Comparison of ENCODE assay signal across 24 cellular contexts in the genomic region with DNA sequence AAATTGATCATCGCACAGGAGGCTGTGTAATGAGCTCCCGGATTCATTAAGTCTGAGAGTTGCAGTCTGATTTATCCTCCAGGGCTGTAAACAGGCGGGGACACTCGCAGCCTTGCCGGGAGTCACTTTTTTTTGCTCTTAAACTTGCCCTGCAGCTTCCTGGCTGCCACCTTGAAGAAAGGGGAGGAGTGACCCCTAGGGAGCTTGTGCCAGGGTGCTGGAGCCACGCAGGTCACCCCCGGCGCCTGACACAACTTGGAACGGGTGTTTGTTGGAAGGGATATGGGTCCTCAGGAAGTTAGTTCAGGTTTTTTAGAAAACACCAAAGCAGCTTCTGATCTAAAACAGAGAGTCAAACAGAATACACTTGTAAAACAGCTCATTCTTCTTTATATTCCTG.
DNase-seq lines count a peak whose midpoint lies in the region; ATAC-seq and TF ChIP-seq lines count a peak whose summit lies in the region.
"Had no signal": no experiment of that assay in that cellular context is flagged by ENCODE, and none has a peak within 500 bp of the region (broad histone marks: within the 10 kb centered on the region; RNA-seq: fewer than 3 reads in every experiment).

No MANE protein-coding gene starts in this region.

- no peak for TF ChIP-seq CTCF in Caco-2 (IDR thresholded peaks at IDR 0.05; ENCODE audit: insufficient read depth in 1 of 2, low read depth in 1 of 2, low read length in 1 of 2, severe bottlenecking in 1 of 2, unreplicated experiment in 1 of 2)
- peak; percentile 13; the same call in 1 of the 2 replicates for TF ChIP-seq CTCF in WERI-Rb-1 (IDR thresholded peaks at IDR 0.05; ENCODE audit: low read depth, low read length)
- TF ChIP-seq CTCF in osteocyte (IDR thresholded peaks at IDR 0.05): no peak

- H3K27ac Mint-ChIP-seq in activated CD4-positive, alpha-beta T cell treated with anti-CD3 and anti-CD28 coated beads, Interleukin-2, amount 10 ng/mL, durations not matched to agents 24 days and 14 days: no peak overlapping the region
- no peak overlapping the region for H3K27ac Mint-ChIP-seq in activated CD4-positive, alpha-beta T cell treated with anti-CD3 and anti-CD28 coated beads for 36 hours
- no peak overlapping the region for H3K27ac Mint-ChIP-seq in Caco-2 (ENCODE audit: unreplicated experiment)
- no peak overlapping the region for H3K27ac Mint-ChIP-seq in osteocyte (ENCODE audit: unreplicated experiment)
- H3K27ac Mint-ChIP-seq: CD14-positive monocyte had no signal

- CTCF ChIA-PET in activated CD4-positive, alpha-beta T cell treated with anti-CD3 and anti-CD28 coated beads for 36 hours (lab: Charles Lee): interaction anchor here (1.5 to 2.9 kb wide), 2 partner anchors 13 to 50 kb away, joined by 5 to 50 read pairs; no protein-coding TSS in a partner anchor
- CTCF ChIA-PET in Caco-2 (lab: Charles Lee): interaction anchor here (1.0 kb wide), 1 partner anchor 51 kb away, joined by 4 read pairs; no protein-coding TSS in a partner anchor

- H3K9me3 ChIP-seq in Caco-2 (no peaks in the 10 kb centered on the region), WERI-Rb-1 (ENCODE audit: severe bottlenecking) (no peaks in the 10 kb centered on the region)
- H3K9me3 ChIP-seq: body of pancreas, tibial artery had no signal

- peaks cover 6% of the 10 kb centered on the region for H3K4me1 Mint-ChIP-seq in activated CD4-positive, alpha-beta T cell treated with anti-CD3 and anti-CD28 coated beads, Interleukin-2, amount 10 ng/mL, durations not matched to agents 24 days and 14 days
- H3K4me1 Mint-ChIP-seq in activated CD4-positive, alpha-beta T cell treated with anti-CD3 and anti-CD28 coated beads for 36 hours: peaks cover 11% of the 10 kb centered on the region
- H3K4me1 Mint-ChIP-seq in Caco-2 (ENCODE audit: low read depth, unreplicated experiment) (no peaks in the 10 kb centered on the region), osteocyte (ENCODE audit: unreplicated experiment) (no peaks in the 10 kb centered on the region)

- intact Hi-C loops in activated CD4-positive, alpha-beta T cell treated with anti-CD3 and anti-CD28 coated beads, Interleukin-2, amount 10 ng/mL, durations not matched to agents 24 days and 14 days (cut with micrococcal nuclease): no loop called here
- intact Hi-C loops in activated CD4-positive, alpha-beta T cell treated with anti-CD3 and anti-CD28 coated beads for 36 hours (cut with DNase I, micrococcal nuclease): loop anchor here (2.0 kb wide), 2 partner anchors 41 to 51 kb away; no protein-coding TSS in a partner anchor
- intact Hi-C loops in Caco-2 (cut with micrococcal nuclease; ENCODE audit: unreplicated experiment): loop anchor here (1.0 kb wide), 2 partner anchors 41 to 87 kb away; no protein-coding TSS in a partner anchor

- H3K27me3 ChIP-seq in Caco-2 (replicated peaks; ENCODE audit: control insufficient read depth, insufficient read depth, low read length) (no peaks in the 10 kb centered on the region), WERI-Rb-1 (ENCODE audit: insufficient read depth, low read depth, severe bottlenecking) (no peaks in the 10 kb centered on the region)
- H3K27me3 ChIP-seq: body of pancreas, tibial artery had no signal

- H3K27ac ChIP-seq in WERI-Rb-1: no peak overlapping the region
- H3K27ac ChIP-seq: body of pancreas, tibial artery had no signal

- H3K4me3 ChIP-seq in Caco-2 (ENCODE audit: low read depth, low read length) (no peak overlapping the region), WERI-Rb-1 (ENCODE audit: low read depth, low read length) (peak overlapping the region; percentile 66)
- H3K4me3 ChIP-seq: body of pancreas, tibial artery had no signal

- ATAC-seq in activated CD4-positive, alpha-beta T cell treated with anti-CD3 and anti-CD28 coated beads for 36 hours: no peak
- ATAC-seq: body of pancreas; left ventricle myocardium superior; naive thymus-derived CD4-positive, alpha-beta T cell; Right ventricle myocardium inferior; SK-N-SH treated with all-trans-retinoic acid at 6 μM for 48 hours had no signal

- DNase-seq in activated CD4-positive, alpha-beta T cell treated with anti-CD3 and anti-CD28 coated beads, Interleukin-2, amount 10 ng/mL, durations not matched to agents 24 days and 14 days: peak; percentile 50
- no peak for DNase-seq in activated CD4-positive, alpha-beta T cell treated with anti-CD3 and anti-CD28 coated beads for 36 hours
- DNase-seq in Caco-2: peak in 1 of 2 experiments; percentile 16
- peak; percentile 26 for DNase-seq in WERI-Rb-1
- peak; percentile 62 for DNase-seq in osteocyte (ENCODE audit: extremely low spot score, unreplicated experiment)
- no peak for DNase-seq in 8988T
- DNase-seq in HT-29 (ENCODE audit: low spot score): no peak
- DNase-seq: activated CD4-positive, alpha-beta T cell treated with anti-CD3 and anti-CD28 coated beads for 4 hours; activated T-cell treated with anti-CD3 and anti-CD28 coated beads, Interleukin-2, amount 50 U/mL, for 24 hours; body of pancreas; cerebellar nuclear complex; HCEC 1CT; left ventricle myocardium superior; naive thymus-derived CD4-positive, alpha-beta T cell; NCI-H2227 treated with DMSO at 0.1 percent for 48 hours; NCI-H526 treated with DMSO at 0.1 percent for 48 hours; small intestine; stimulated activated CD4-positive, alpha-beta T cell treated with anti-CD3 and anti-CD28 coated beads, Interleukin-1b, Interleukin-23, amount 100 ng/mL, for 48 hours; stimulated activated CD8-positive, alpha-beta memory T cell treated with anti-CD3 and anti-CD28 coated beads, Interleukin-4, amount 100 ng/mL, for 48 hours; T-helper 2 cell; tibial artery had no signal

- no peak overlapping the region for H3K4me3 Mint-ChIP-seq in activated CD4-positive, alpha-beta T cell treated with anti-CD3 and anti-CD28 coated beads, Interleukin-2, amount 10 ng/mL, durations not matched to agents 24 days and 14 days
- no peak overlapping the region for H3K4me3 Mint-ChIP-seq in activated CD4-positive, alpha-beta T cell treated with anti-CD3 and anti-CD28 coated beads for 36 hours
- H3K4me3 Mint-ChIP-seq in Caco-2 (ENCODE audit: unreplicated experiment) (peak overlapping the region; percentile 5), osteocyte (ENCODE audit: unreplicated experiment) (no peak overlapping the region)
- H3K4me3 Mint-ChIP-seq: activated T-cell treated with anti-CD3 and anti-CD28 coated beads, Interleukin-2, amount 50 U/mL, for 24 hours had no signal

- H3K36me3 Mint-ChIP-seq in activated CD4-positive, alpha-beta T cell treated with anti-CD3 and anti-CD28 coated beads, Interleukin-2, amount 10 ng/mL, durations not matched to agents 24 days and 14 days (ENCODE audit: low read depth): no peaks in the 10 kb centered on the region
- no peaks in the 10 kb centered on the region for H3K36me3 Mint-ChIP-seq in activated CD4-positive, alpha-beta T cell treated with anti-CD3 and anti-CD28 coated beads for 36 hours (ENCODE audit: low read depth)
- H3K36me3 Mint-ChIP-seq in Caco-2 (ENCODE audit: insufficient read depth, unreplicated experiment) (no peaks in the 10 kb centered on the region), osteocyte (ENCODE audit: unreplicated experiment) (no peaks in the 10 kb centered on the region)
- H3K36me3 Mint-ChIP-seq: CD14-positive monocyte had no signal

- no peaks in the 10 kb centered on the region for H3K4me1 ChIP-seq in Caco-2
- H3K4me1 ChIP-seq: body of pancreas, tibial artery had no signal

- H3K36me3 ChIP-seq in Caco-2 (ENCODE audit: control insufficient read depth, insufficient read depth, low read length) (no peaks in the 10 kb centered on the region), WERI-Rb-1 (no peaks in the 10 kb centered on the region)
- H3K36me3 ChIP-seq: tibial artery had no signal

- BruUV-seq in Caco-2 (replicated peaks; lab: Mats Ljungman, UMichigan): no TSS peak

- peaks cover 5% of the 10 kb centered on the region for H3K27me3 Mint-ChIP-seq in activated CD4-positive, alpha-beta T cell treated with anti-CD3 and anti-CD28 coated beads, Interleukin-2, amount 10 ng/mL, durations not matched to agents 24 days and 14 days
- peaks cover 29% of the 10 kb centered on the region for H3K27me3 Mint-ChIP-seq in activated CD4-positive, alpha-beta T cell treated with anti-CD3 and anti-CD28 coated beads for 36 hours
- H3K27me3 Mint-ChIP-seq in Caco-2 (ENCODE audit: insufficient read depth, unreplicated experiment): peaks cover 26% of the 10 kb centered on the region
- peaks cover 9% of the 10 kb centered on the region for H3K27me3 Mint-ChIP-seq in osteocyte (ENCODE audit: unreplicated experiment)

- POLR2A ChIA-PET in activated CD4-positive, alpha-beta T cell treated with anti-CD3 and anti-CD28 coated beads for 36 hours (lab: Charles Lee): no interaction called here
- POLR2A ChIA-PET in Caco-2 (lab: Charles Lee): no interaction called here

- H3K9me3 Mint-ChIP-seq in activated CD4-positive, alpha-beta T cell treated with anti-CD3 and anti-CD28 coated beads, Interleukin-2, amount 10 ng/mL, durations not matched to agents 24 days and 14 days: no peaks in the 10 kb centered on the region
- H3K9me3 Mint-ChIP-seq in activated CD4-positive, alpha-beta T cell treated with anti-CD3 and anti-CD28 coated beads for 36 hours (ENCODE audit: low read depth): no peaks in the 10 kb centered on the region
- H3K9me3 Mint-ChIP-seq in Caco-2 (ENCODE audit: unreplicated experiment) (no peaks in the 10 kb centered on the region), osteocyte (ENCODE audit: unreplicated experiment) (no peaks in the 10 kb centered on the region)
- H3K9me3 Mint-ChIP-seq: activated T-cell treated with anti-CD3 and anti-CD28 coated beads, Interleukin-2, amount 50 U/mL, for 24 hours had no signal

Comparison
In these comparisons a context has a peak if more than half of its experiments do, and no peak if none do; other contexts are left out.
1. DNase-seq: peak in activated CD4-positive, alpha-beta T cell treated with anti-CD3 and anti-CD28 coated beads, Interleukin-2, amount 10 ng/mL, durations not matched to agents 24 days and 14 days (single experiment), WERI-Rb-1 (single experiment) and osteocyte (single experiment); none in activated CD4-positive, alpha-beta T cell treated with anti-CD3 and anti-CD28 coated beads for 36 hours (single experiment), 8988T (single experiment) and HT-29 (single experiment).